Comparison of ENCODE assay signal across 8 cellular contexts in the genomic region with DNA sequence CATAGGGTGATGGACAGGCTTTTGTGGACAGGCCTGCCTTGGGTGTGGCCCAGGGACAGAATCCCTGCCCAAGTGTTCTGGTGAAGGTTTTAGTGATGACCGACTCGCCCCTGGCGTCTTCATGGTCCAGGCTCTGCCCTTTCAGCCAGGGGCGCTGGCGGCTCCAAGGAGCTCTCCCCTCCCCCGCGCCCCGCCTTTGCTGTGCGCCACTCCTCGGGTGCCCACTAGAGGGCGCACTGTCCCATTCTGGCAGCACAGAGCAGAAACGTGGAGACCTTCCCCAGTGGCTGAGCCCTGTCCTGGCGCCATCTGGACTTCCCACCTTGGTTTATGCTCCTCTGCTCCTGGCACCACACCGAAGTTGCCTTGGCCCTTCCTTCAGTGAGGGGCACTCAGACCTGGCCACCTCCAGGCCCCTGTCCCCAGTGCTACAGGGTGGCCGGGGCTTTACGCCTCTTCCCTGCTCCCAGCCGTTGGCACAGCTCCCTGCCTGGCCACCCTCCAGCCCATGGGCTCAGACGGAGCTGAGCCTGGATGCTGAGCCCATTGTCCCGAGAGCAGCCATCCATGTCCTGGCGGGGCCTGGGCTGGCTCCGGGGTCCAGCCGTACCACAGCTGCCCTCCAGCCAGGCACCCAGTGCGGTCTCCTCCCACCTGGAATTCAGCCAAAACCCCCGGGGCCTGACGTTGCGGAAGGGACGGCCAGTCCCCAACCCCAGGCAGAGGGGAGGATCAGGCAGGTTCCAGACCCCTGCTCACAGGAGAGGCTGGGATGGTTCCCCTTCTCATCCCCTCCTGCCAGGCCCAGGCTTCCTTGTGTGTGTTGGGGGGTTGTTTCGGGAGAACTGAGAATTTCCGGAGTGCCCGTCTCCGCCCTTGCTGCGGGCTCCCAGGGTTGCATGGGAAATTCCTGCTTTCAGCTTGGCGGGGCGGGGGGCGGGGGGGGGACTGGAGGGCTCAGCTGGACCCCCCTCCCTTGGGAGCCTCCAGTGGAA. TPM values are rescaled to one million over a fixed set of nuclear protein-coding genes. Genes with fewer than 3 reads are reported as not detected.
DNase-seq lines count a peak whose midpoint lies in the region; ATAC-seq, FAIRE-seq and TF ChIP-seq lines count a peak whose summit lies in the region.

No MANE protein-coding gene starts in this region.

- peak; percentile 7 for FAIRE-seq in A549 (lab: Jason Lieb, UNC)

- ATAC-seq in A549 (peak; percentile 41 to 70), GM18867 (IDR thresholded peaks at IDR 0.05; ENCODE audit: unreplicated experiment) (peak; percentile 60), HG03439 (IDR thresholded peaks at IDR 0.05; ENCODE audit: unreplicated experiment) (peak; percentile 59), left lung (peak; percentile 83)

- H3K9me3 ChIP-seq in A549 (no peaks in the 10 kb centered on the region), left lung (no peaks in the 10 kb centered on the region)

- no peak for TF ChIP-seq EP300 in A549 (IDR thresholded peaks at IDR 0.05)

- peak overlapping the region; percentile 99 for H3K4me2 ChIP-seq in A549

- peaks cover 4% of the 10 kb centered on the region for H3K9me3 Mint-ChIP-seq in activated CD4-positive, alpha-beta T cell treated with anti-CD3 and anti-CD28 coated beads, Interleukin-2, amount 10 ng/mL, durations not matched to agents 24 days and 14 days

- peaks cover 0 to 18% of the 10 kb centered on the region in 2 donors for H3K36me3 ChIP-seq in left lung

- peaks cover 37% of the 10 kb centered on the region for H3K4me1 Mint-ChIP-seq in activated CD4-positive, alpha-beta T cell treated with anti-CD3 and anti-CD28 coated beads, Interleukin-2, amount 10 ng/mL, durations not matched to agents 24 days and 14 days

- TF ChIP-seq RAD21 in A549 (conservative IDR thresholded peaks at IDR 0.05 in 1 of 2, IDR thresholded peaks at IDR 0.05 in 1 of 2): peak; percentile 72

- intact Hi-C loops in activated CD4-positive, alpha-beta T cell treated with anti-CD3 and anti-CD28 coated beads, Interleukin-2, amount 10 ng/mL, durations not matched to agents 24 days and 14 days (cut with micrococcal nuclease): loop anchor here (2.0 kb wide), 1 partner anchor 110 kb away; no protein-coding TSS in a partner anchor
- intact Hi-C loops in left lung (cut with DNase I): no loop called here

- H3K27me3 ChIP-seq in left lung: peaks cover 0 to 82% of the 10 kb centered on the region in 2 donors

- H3K27ac ChIP-seq in A549 (peak overlapping the region; percentile 99 to 100), coronary artery (peak overlapping the region; percentile 96 to 100), left lung (peak overlapping the region; percentile 92 to 97)

- peak overlapping the region; percentile 78 for H3K4me3 Mint-ChIP-seq in activated CD4-positive, alpha-beta T cell treated with anti-CD3 and anti-CD28 coated beads, Interleukin-2, amount 10 ng/mL, durations not matched to agents 24 days and 14 days

- peak; percentile 86 to 95 for DNase-seq in A549 (ENCODE audit: low read depth in 1 of 2, low spot score in 1 of 2)
- DNase-seq in NCI-H524 treated with DMSO at 0.1 percent for 48 hours (lab: John Stamatoyannopoulos, UW): peak; percentile 45
- DNase-seq in activated CD4-positive, alpha-beta T cell treated with anti-CD3 and anti-CD28 coated beads, Interleukin-2, amount 10 ng/mL, durations not matched to agents 24 days and 14 days: peak; percentile 97
- peak; percentile 96 for DNase-seq in coronary artery (ENCODE audit: low spot score)
- peak; percentile 88 to 96 for DNase-seq in left lung
- DNase-seq in stimulated activated CD4-positive, alpha-beta T cell treated with anti-CD3 and anti-CD28 coated beads, Interleukin-4, amount 100 ng/mL, for 1 hour: peak; percentile 89

- H3K27me3 Mint-ChIP-seq in activated CD4-positive, alpha-beta T cell treated with anti-CD3 and anti-CD28 coated beads, Interleukin-2, amount 10 ng/mL, durations not matched to agents 24 days and 14 days: peaks cover 22% of the 10 kb centered on the region

- peak; percentile 61 for TF ChIP-seq POLR2A in A549 (IDR thresholded peaks at IDR 0.05; ENCODE audit: low read length)

- TF ChIP-seq CTCF in A549 (IDR thresholded peaks at IDR 0.05) (peak; percentile 96), coronary artery (IDR thresholded peaks at IDR 0.05) (peak; percentile 95), left lung (IDR thresholded peaks at IDR 0.05) (peak; percentile 100)

- CTCF ChIA-PET in A549 (lab: Yijun Ruan, JAX): interaction anchor here (0.6 to 8.1 kb wide), 50 partner anchors 8 to 463 kb away, joined by 3 to 132 read pairs (median 5); a partner anchor contains a TSS

- H3K4me3 ChIP-seq in A549 (peak overlapping the region; percentile 48), coronary artery (peak overlapping the region; percentile 67), left lung (peak overlapping the region; percentile 15)

- POLR2A ChIA-PET in A549 (lab: Yijun Ruan, JAX): interaction anchor here (0.6 to 2.7 kb wide), 14 partner anchors 9 to 180 kb away, joined by 3 to 81 read pairs (median 4); a partner anchor contains a TSS

- H3K36me3 Mint-ChIP-seq in activated CD4-positive, alpha-beta T cell treated with anti-CD3 and anti-CD28 coated beads, Interleukin-2, amount 10 ng/mL, durations not matched to agents 24 days and 14 days (ENCODE audit: low read depth): peaks cover 5% of the 10 kb centered on the region

- H3K4me1 ChIP-seq in A549 (peaks cover 90% of the 10 kb centered on the region), left lung (peaks cover 53 to 86% of the 10 kb centered on the region in 2 donors)

- peak overlapping the region; percentile 99 for H3K27ac Mint-ChIP-seq in activated CD4-positive, alpha-beta T cell treated with anti-CD3 and anti-CD28 coated beads, Interleukin-2, amount 10 ng/mL, durations not matched to agents 24 days and 14 days

- WGBS in A549 (ENCODE audit: missing lambda C conversion rate): 3% methylated on average over 13 of the region's 35 CpGs

TF ChIP-seq in A549, 52 proteins besides CTCF, POLR2A, EP300 and RAD21 (continues in another document):
- TF ChIP-seq PHF8 (IDR thresholded peaks at IDR 0.05; ENCODE audit: borderline replicate concordance, low read depth): peak; percentile 42; the same call in 1 of the 2 replicates
- no peak for TF ChIP-seq MAFK (IDR thresholded peaks at IDR 0.05; ENCODE audit: partially characterized antibody)
- peak; percentile 26; the same call in 1 of the 2 replicates for TF ChIP-seq MAZ (IDR thresholded peaks at IDR 0.05; ENCODE audit: borderline replicate concordance, low read depth, low read length)
- TF ChIP-seq, protein P1, sequence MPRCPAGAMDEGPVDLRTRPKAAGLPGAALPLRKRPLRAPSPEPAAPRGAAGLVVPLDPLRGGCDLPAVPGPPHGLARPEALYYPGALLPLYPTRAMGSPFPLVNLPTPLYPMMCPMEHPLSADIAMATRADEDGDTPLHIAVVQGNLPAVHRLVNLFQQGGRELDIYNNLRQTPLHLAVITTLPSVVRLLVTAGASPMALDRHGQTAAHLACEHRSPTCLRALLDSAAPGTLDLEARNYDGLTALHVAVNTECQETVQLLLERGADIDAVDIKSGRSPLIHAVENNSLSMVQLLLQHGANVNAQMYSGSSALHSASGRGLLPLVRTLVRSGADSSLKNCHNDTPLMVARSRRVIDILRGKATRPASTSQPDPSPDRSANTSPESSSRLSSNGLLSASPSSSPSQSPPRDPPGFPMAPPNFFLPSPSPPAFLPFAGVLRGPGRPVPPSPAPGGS (IDR thresholded peaks at IDR 0.05): 0 out of 3 replicates have a peak, but pooled peaks have one; percentile 13
- TF ChIP-seq JUNB (IDR thresholded peaks at IDR 0.05): no peak
- no peak for TF ChIP-seq NFE2L2 (conservative IDR thresholded peaks at IDR 0.05; ENCODE audit: low read length)
- TF ChIP-seq SREBF2 (IDR thresholded peaks at IDR 0.05): no peak

RNA-seq across cellular contexts. Expression of a gene that starts 5.6 kb away (rescaled TPM):
- polyA plus RNA-seq in A549 (2011; rRNA removed) (196 and 280 TPM in 2 replicates), A549 (2017; fragmentation: RNase III; extraction: RNeasy Plus Mini Kit Qiagen cat#74134 plus additional on column Dnase treatment) (837 to 1,023 TPM (median 999 TPM) in 3 replicates)
- polyA plus RNA-seq in A549 (2012; cell fraction: cytosol; rRNA removed): 1,772 and 1,826 TPM in 2 replicates
- polyA plus RNA-seq in A549 (2012; cell fraction: nucleus; rRNA removed): 674 and 890 TPM in 2 replicates
- 60.5 and 132 TPM in 2 replicates for polyA minus RNA-seq in A549 (2011; rRNA and poly(A)+ RNA removed)
- total RNA-seq in activated CD4-positive, alpha-beta T cell treated with anti-CD3 and anti-CD28 coated beads, Interleukin-2, amount 10 ng/mL, durations not matched to agents 24 days and 14 days: 99.3 and 110 TPM in 2 replicates
- total RNA-seq in left lung: 100 to 1,000 TPM; 171 to 281 TPM

RNA-seq across cellular contexts. Expression of a gene that starts 6.5 kb away (rescaled TPM):
- polyA plus RNA-seq in A549 (2011; rRNA removed) (36.2 and 41.0 TPM in 2 replicates), A549 (2017; fragmentation: RNase III; extraction: RNeasy Plus Mini Kit Qiagen cat#74134 plus additional on column Dnase treatment) (55.6 to 68.4 TPM (median 67.3 TPM) in 3 replicates)
- polyA plus RNA-seq in A549 (2012; cell fraction: cytosol; rRNA removed): 192 and 210 TPM in 2 replicates
- polyA plus RNA-seq in A549 (2012; cell fraction: nucleus; rRNA removed): 220 and 295 TPM in 2 replicates
- polyA minus RNA-seq in A549 (2011; rRNA and poly(A)+ RNA removed): 8.9 and 14.4 TPM in 2 replicates
- total RNA-seq in activated CD4-positive, alpha-beta T cell treated with anti-CD3 and anti-CD28 coated beads, Interleukin-2, amount 10 ng/mL, durations not matched to agents 24 days and 14 days: 0.37 and 0.43 TPM in 2 replicates
- 100 to 1,000 TPM; 172 to 224 TPM for total RNA-seq in left lung

RNA-seq across cellular contexts. Expression of a gene that starts 9.9 kb away (rescaled TPM):
- polyA plus RNA-seq in A549 (2011; rRNA removed) (12.7 and 13.4 TPM in 2 replicates), A549 (2017; fragmentation: RNase III; extraction: RNeasy Plus Mini Kit Qiagen cat#74134 plus additional on column Dnase treatment) (35.1 to 39.6 TPM (median 37.5 TPM) in 3 replicates)
- 58.9 and 70.0 TPM in 2 replicates for polyA plus RNA-seq in A549 (2012; cell fraction: cytosol; rRNA removed)
- polyA plus RNA-seq in A549 (2012; cell fraction: nucleus; rRNA removed): 139 and 189 TPM in 2 replicates
- 5.5 and 9.7 TPM in 2 replicates for polyA minus RNA-seq in A549 (2011; rRNA and poly(A)+ RNA removed)
- 41.4 and 43.3 TPM in 2 replicates for total RNA-seq in activated CD4-positive, alpha-beta T cell treated with anti-CD3 and anti-CD28 coated beads, Interleukin-2, amount 10 ng/mL, durations not matched to agents 24 days and 14 days
- total RNA-seq in left lung: 10 to 100 TPM; 12.8 to 16.8 TPM

RNA-seq across cellular contexts. Expression of a gene that starts 45.3 kb away (rescaled TPM):
- polyA plus RNA-seq in A549 (2011; rRNA removed) (2.3 and 2.4 TPM in 2 replicates), A549 (2017; fragmentation: RNase III; extraction: RNeasy Plus Mini Kit Qiagen cat#74134 plus additional on column Dnase treatment) (4.3 to 5.7 TPM (median 5.6 TPM) in 3 replicates)
- 9.5 and 17.3 TPM in 2 replicates for polyA plus RNA-seq in A549 (2012; cell fraction: cytosol; rRNA removed)
- 10.8 and 20.0 TPM in 2 replicates for polyA plus RNA-seq in A549 (2012; cell fraction: nucleus; rRNA removed)
- 0.74 and 1.4 TPM in 2 replicates for polyA minus RNA-seq in A549 (2011; rRNA and poly(A)+ RNA removed)
- 9.1 and 10.3 TPM in 2 replicates for total RNA-seq in activated CD4-positive, alpha-beta T cell treated with anti-CD3 and anti-CD28 coated beads, Interleukin-2, amount 10 ng/mL, durations not matched to agents 24 days and 14 days
- total RNA-seq in left lung: 1 to 10 TPM; 2.4 to 3.0 TPM

Comparison
In these comparisons a context has a peak if more than half of its experiments do, and no peak if none do; other contexts are left out.
1. Peak in every context shown above with its lines: DNase-seq, ATAC-seq, H3K4me3 ChIP-seq and H3K27ac ChIP-seq.
2. DNase-seq: peak in every context shown above with its lines; median percentile 97 in activated CD4-positive, alpha-beta T cell treated with anti-CD3 and anti-CD28 coated beads, Interleukin-2, amount 10 ng/mL, durations not matched to agents 24 days and 14 days; 96 in coronary artery; 92 in left lung; 90 in A549; 89 in stimulated activated CD4-positive, alpha-beta T cell treated with anti-CD3 and anti-CD28 coated beads, Interleukin-4, amount 100 ng/mL, for 1 hour; 45 in NCI-H524 treated with DMSO at 0.1 percent for 48 hours.
3. H3K4me3 ChIP-seq: peak in every context shown above with its lines; median percentile 67 in coronary artery; 48 in A549; 15 in left lung.
4. RNA of a gene that starts 6.5 kb away (total RNA-seq): 172 to 224 TPM in left lung; 0.37 to 0.43 TPM in activated CD4-positive, alpha-beta T cell treated with anti-CD3 and anti-CD28 coated beads, Interleukin-2, amount 10 ng/mL, durations not matched to agents 24 days and 14 days; every median in the first group is over 100 times any median in the second.